ENCODE assay signal across 20 cellular contexts in genomic region chr7:18997477-18998130, GRCh38.
"Had no signal": no experiment of that assay in that cellular context is flagged by ENCODE, and none has a peak within 500 bp of the region (broad histone marks: within the 10 kb centered on the region; RNA-seq: fewer than 3 reads in every experiment).

No MANE protein-coding gene starts in this region.

- FAIRE-seq: islet of Langerhans, urothelium cell line had no signal

- H3K4me1 Mint-ChIP-seq: naive thymus-derived CD8-positive, alpha-beta T cell; stimulated activated memory B cell treated with anti-CD40 and anti-IgM and Interleukin-4, amounts not matched to agents 10 μg/mL and 1 μg/mL and 100 μg/mL, for 72 hours had no signal

- H3K9me3 Mint-ChIP-seq: nephron progenitor cell; stimulated activated memory B cell treated with anti-CD40 and anti-IgM and Interleukin-4, amounts not matched to agents 10 μg/mL and 1 μg/mL and 100 μg/mL, for 72 hours had no signal

- H3K27me3 Mint-ChIP-seq: naive thymus-derived CD8-positive, alpha-beta T cell; stimulated activated memory B cell treated with anti-CD40 and anti-IgM and Interleukin-4, amounts not matched to agents 10 μg/mL and 1 μg/mL and 100 μg/mL, for 72 hours had no signal

- H3K4me3 Mint-ChIP-seq: naive thymus-derived CD8-positive, alpha-beta T cell; nephron progenitor cell; stimulated activated memory B cell treated with anti-CD40 and anti-IgM and Interleukin-4, amounts not matched to agents 10 μg/mL and 1 μg/mL and 100 μg/mL, for 72 hours had no signal

- H3K27ac Mint-ChIP-seq: naive thymus-derived CD8-positive, alpha-beta T cell; nephron progenitor cell; stimulated activated memory B cell treated with anti-CD40 and anti-IgM and Interleukin-4, amounts not matched to agents 10 μg/mL and 1 μg/mL and 100 μg/mL, for 72 hours had no signal

- ATAC-seq: foreskin keratinocyte; gastroesophageal sphincter; heart left ventricle; left ventricle myocardium superior; lower lobe of right lung; naive thymus-derived CD8-positive, alpha-beta T cell; psoas muscle; right cardiac atrium; stimulated activated memory B cell treated with anti-CD40 and anti-IgM and Interleukin-4, amounts not matched to agents 10 μg/mL and 1 μg/mL and 100 μg/mL, for 72 hours; stimulated activated naive CD8-positive, alpha-beta T cell treated with anti-CD3 and anti-CD28 coated beads, Interleukin-15, Interleukin-2, amounts not matched to agents 100 U/mL and 50 U/mL, for 24 hours had no signal

- H3K36me3 Mint-ChIP-seq: naive thymus-derived CD8-positive, alpha-beta T cell had no signal

- DNase-seq: cortex of kidney; foreskin keratinocyte; heart left ventricle; left ventricle myocardium superior; lower lobe of right lung; naive thymus-derived CD8-positive, alpha-beta T cell; nephron progenitor cell; nucleus accumbens; posterior cingulate gyrus; psoas muscle; right cardiac atrium; sigmoid colon; spleen; stimulated activated CD4-positive, alpha-beta T cell treated with anti-CD3 and anti-CD28 coated beads, Interleukin-4, amount 100 ng/mL, for 4 hours; stimulated activated naive CD8-positive, alpha-beta T cell treated with anti-CD3 and anti-CD28 coated beads, Interleukin-15, Interleukin-2, amounts not matched to agents 100 U/mL and 50 U/mL, for 24 hours; upper lobe of left lung had no signal
